Comparison of ENCODE assay signal across 1 cellular context in the genomic region with DNA sequence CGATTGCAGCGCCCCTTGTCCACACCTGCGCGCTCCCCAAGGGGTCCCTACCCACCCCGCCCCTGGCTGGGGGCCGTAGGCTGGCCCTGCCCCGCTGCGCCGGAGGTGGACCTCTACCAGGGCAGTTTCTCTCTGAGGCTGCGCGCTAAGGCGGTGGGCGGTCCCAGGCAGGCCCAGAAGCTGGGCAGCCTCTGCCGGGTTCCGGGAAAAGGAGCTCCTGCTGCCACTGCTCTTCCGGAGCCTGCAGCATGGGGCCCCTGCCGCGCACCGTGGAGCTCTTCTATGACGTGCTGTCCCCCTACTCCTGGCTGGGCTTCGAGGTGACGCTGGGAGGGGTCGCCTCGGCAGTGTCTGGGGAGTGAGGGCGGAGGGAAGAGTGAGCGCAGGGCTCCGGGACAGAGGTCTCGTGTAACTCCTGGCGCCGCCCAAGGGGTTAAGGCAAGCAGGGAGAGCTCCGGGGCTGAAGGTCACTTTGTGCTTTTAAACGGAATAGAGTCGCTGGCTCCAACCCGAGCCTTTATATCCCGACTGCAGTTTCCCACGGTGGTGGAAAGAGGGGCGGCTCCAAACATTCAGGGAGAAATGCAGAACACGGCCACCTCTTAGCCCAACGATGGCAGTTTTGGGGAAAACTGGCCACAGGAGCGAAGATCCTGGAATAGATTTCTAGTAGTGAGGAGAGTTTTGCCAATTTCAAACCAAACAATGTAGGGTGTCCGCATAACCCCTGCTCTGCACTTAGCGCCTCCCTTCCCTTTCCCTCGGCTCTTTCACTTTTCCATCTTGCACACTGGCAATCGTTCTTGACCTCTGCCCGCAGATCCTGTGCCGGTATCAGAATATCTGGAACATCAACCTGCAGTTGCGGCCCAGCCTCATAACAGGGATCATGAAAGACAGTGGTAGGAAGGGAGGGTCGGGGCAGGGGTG.
TF ChIP-seq lines count a peak whose summit lies in the region.

GSTK1 (plus strand) TSS at position 176 of the 930 bp plus-strand sequence; CDS start at position 249, 73 bp downstream.

TF ChIP-seq in H1, 55 proteins besides CTCF, POLR2A, EP300 and RAD21:
- TF ChIP-seq CBX8 (IDR thresholded peaks at IDR 0.05; ENCODE audit: borderline replicate concordance, low read depth, low read length) (no peak), NRF1 (IDR thresholded peaks at IDR 0.05; ENCODE audit: low read depth, low read length) (peak; percentile 8; the same call in 1 of the 2 replicates), EGR1 (IDR thresholded peaks at IDR 0.05; ENCODE audit: borderline replicate concordance, low read depth, low read length) (no peak), POLR2AphosphoS5 (IDR thresholded peaks at IDR 0.05; ENCODE audit: low read depth, low read length) (no peak), SIRT6 (IDR thresholded peaks at IDR 0.05; ENCODE audit: low read length) (no peak), POU5F1 (IDR thresholded peaks at IDR 0.05; ENCODE audit: low read depth, low read length) (no peak), EZH2 (IDR thresholded peaks at IDR 0.05; ENCODE audit: low read depth, low read length, severe bottlenecking) (no peak), SP2 (IDR thresholded peaks at IDR 0.05; ENCODE audit: low read length) (no peak), SIX5 (IDR thresholded peaks at IDR 0.05; ENCODE audit: low read depth, low read length) (no peak), RNF2 (IDR thresholded peaks at IDR 0.05; ENCODE audit: borderline replicate concordance, low read depth, low read length, missing control alignments, poor library complexity, severe bottlenecking) (no peak), JUN (IDR thresholded peaks at IDR 0.05; ENCODE audit: low read depth, low read length) (no peak), MAFK (IDR thresholded peaks at IDR 0.05; ENCODE audit: low read depth, low read length) (no peak), SRF (IDR thresholded peaks at IDR 0.05; ENCODE audit: low read depth, low read length) (no peak), GTF2F1 (IDR thresholded peaks at IDR 0.05; ENCODE audit: borderline replicate concordance, low read depth, low read length) (no peak), TEAD4 (IDR thresholded peaks at IDR 0.05; ENCODE audit: low read depth, low read length) (no peak), KDM5A (IDR thresholded peaks at IDR 0.05; ENCODE audit: low read length) (no peak), RFX5 (IDR thresholded peaks at IDR 0.05; ENCODE audit: borderline replicate concordance, low read depth, low read length) (no peak), HDAC2 (IDR thresholded peaks at IDR 0.05; ENCODE audit: borderline replicate concordance in 1 of 2, low read depth in 2 of 2, low read length in 2 of 2) (peak in 1 of 2 experiments; percentile 58; a peak in 1 of 4 replicates), HDAC6 (IDR thresholded peaks at IDR 0.05; ENCODE audit: low read depth, low read length) (no peak), ASH2L (IDR thresholded peaks at IDR 0.05; ENCODE audit: low read length) (peak; percentile 63), NANOG (IDR thresholded peaks at IDR 0.05; ENCODE audit: insufficient read depth, low read depth, low read length, poor library complexity, severe bottlenecking) (no peak), TAF7 (optimal IDR thresholded peaks at IDR 0.05; ENCODE audit: borderline replicate concordance, low read depth, low read length) (no peak), SP4 (IDR thresholded peaks at IDR 0.05; ENCODE audit: low read length) (no peak), RXRA (IDR thresholded peaks at IDR 0.05; ENCODE audit: insufficient read depth, low read depth, low read length) (no peak), TCF12 (IDR thresholded peaks at IDR 0.05; ENCODE audit: low read depth, low read length) (no peak), FOSL1 (IDR thresholded peaks at IDR 0.05; ENCODE audit: insufficient read depth, low read depth, low read length) (no peak), CHD7 (IDR thresholded peaks at IDR 0.05; ENCODE audit: insufficient replicate concordance, low read length) (no peak), YY1 (IDR thresholded peaks at IDR 0.05; ENCODE audit: low read depth, low read length) (no peak), TAF1 (IDR thresholded peaks at IDR 0.05; ENCODE audit: low read depth, low read length) (peak; percentile 50), SIN3A (conservative IDR thresholded peaks at IDR 0.05 in 1 of 2, IDR thresholded peaks at IDR 0.05 in 1 of 2; ENCODE audit: low read depth in 1 of 2, low read length in 2 of 2) (0 out of 4 replicates have a peak, but pooled peaks of 1 of the 2 experiments have one; percentile 37), KDM1A (IDR thresholded peaks at IDR 0.05; ENCODE audit: borderline replicate concordance, low read length) (no peak), JUND (IDR thresholded peaks at IDR 0.05; ENCODE audit: low read length) (no peak), ATF2 (IDR thresholded peaks at IDR 0.05; ENCODE audit: low read length) (no peak), SAP30 (IDR thresholded peaks at IDR 0.05; ENCODE audit: insufficient read depth, insufficient replicate concordance, low read length) (peak; percentile 48), CEBPB (IDR thresholded peaks at IDR 0.05; ENCODE audit: low read depth, low read length) (no peak), KDM4A (IDR thresholded peaks at IDR 0.05; ENCODE audit: low read depth, low read length, severe bottlenecking) (peak; percentile 87), BCL11A (IDR thresholded peaks at IDR 0.05; ENCODE audit: low read depth in 2 of 2, low read length in 2 of 2) (no peak), BRCA1 (IDR thresholded peaks at IDR 0.05; ENCODE audit: low read depth, low read length) (no peak), CBX5 (IDR thresholded peaks at IDR 0.05; ENCODE audit: low read depth, low read length) (no peak), RBBP5 (IDR thresholded peaks at IDR 0.05; ENCODE audit: borderline replicate concordance, low read depth, low read length) (peak; percentile 50), PHF8 (conservative IDR thresholded peaks at IDR 0.05; ENCODE audit: low read depth, low read length) (peak; percentile 53; the same call in 1 of the 2 replicates), SP1 (IDR thresholded peaks at IDR 0.05; ENCODE audit: low read depth, low read length) (no peak), TBP (IDR thresholded peaks at IDR 0.05; ENCODE audit: low read depth, low read length) (no peak), ZNF274 (IDR thresholded peaks at IDR 0.05; ENCODE audit: borderline replicate concordance, extremely low read depth, low read length) (no peak), CTBP2 (IDR thresholded peaks at IDR 0.05; ENCODE audit: borderline replicate concordance, insufficient read depth, insufficient read length, low read length) (no peak), CHD1 (IDR thresholded peaks at IDR 0.05; ENCODE audit: low read depth, low read length) (no peak), BACH1 (IDR thresholded peaks at IDR 0.05; ENCODE audit: low read length) (no peak), MAX (IDR thresholded peaks at IDR 0.05) (no peak), SUZ12 (IDR thresholded peaks at IDR 0.05; ENCODE audit: low read length) (no peak), GABPA (IDR thresholded peaks at IDR 0.05; ENCODE audit: borderline replicate concordance, insufficient read depth, low read length) (no peak; the same call in 1 of the 2 replicates), CHD2 (IDR thresholded peaks at IDR 0.05; ENCODE audit: low read length) (no peak), CREB1 (IDR thresholded peaks at IDR 0.05) (peak; percentile 68)
- TF ChIP-seq, protein P1, sequence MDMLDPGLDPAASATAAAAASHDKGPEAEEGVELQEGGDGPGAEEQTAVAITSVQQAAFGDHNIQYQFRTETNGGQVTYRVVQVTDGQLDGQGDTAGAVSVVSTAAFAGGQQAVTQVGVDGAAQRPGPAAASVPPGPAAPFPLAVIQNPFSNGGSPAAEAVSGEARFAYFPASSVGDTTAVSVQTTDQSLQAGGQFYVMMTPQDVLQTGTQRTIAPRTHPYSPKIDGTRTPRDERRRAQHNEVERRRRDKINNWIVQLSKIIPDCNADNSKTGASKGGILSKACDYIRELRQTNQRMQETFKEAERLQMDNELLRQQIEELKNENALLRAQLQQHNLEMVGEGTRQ (IDR thresholded peaks at IDR 0.05; ENCODE audit: low read length), result no peak
- TF ChIP-seq, protein P2, sequence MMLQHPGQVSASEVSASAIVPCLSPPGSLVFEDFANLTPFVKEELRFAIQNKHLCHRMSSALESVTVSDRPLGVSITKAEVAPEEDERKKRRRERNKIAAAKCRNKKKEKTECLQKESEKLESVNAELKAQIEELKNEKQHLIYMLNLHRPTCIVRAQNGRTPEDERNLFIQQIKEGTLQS (IDR thresholded peaks at IDR 0.05; ENCODE audit: insufficient read depth, low read depth, low read length), result no peak
- TF ChIP-seq, protein P3, sequence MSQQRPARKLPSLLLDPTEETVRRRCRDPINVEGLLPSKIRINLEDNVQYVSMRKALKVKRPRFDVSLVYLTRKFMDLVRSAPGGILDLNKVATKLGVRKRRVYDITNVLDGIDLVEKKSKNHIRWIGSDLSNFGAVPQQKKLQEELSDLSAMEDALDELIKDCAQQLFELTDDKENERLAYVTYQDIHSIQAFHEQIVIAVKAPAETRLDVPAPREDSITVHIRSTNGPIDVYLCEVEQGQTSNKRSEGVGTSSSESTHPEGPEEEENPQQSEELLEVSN (IDR thresholded peaks at IDR 0.05), result 0 out of 2 replicates have a peak, but pooled peaks have one; percentile 22
